In the genomic region with DNA sequence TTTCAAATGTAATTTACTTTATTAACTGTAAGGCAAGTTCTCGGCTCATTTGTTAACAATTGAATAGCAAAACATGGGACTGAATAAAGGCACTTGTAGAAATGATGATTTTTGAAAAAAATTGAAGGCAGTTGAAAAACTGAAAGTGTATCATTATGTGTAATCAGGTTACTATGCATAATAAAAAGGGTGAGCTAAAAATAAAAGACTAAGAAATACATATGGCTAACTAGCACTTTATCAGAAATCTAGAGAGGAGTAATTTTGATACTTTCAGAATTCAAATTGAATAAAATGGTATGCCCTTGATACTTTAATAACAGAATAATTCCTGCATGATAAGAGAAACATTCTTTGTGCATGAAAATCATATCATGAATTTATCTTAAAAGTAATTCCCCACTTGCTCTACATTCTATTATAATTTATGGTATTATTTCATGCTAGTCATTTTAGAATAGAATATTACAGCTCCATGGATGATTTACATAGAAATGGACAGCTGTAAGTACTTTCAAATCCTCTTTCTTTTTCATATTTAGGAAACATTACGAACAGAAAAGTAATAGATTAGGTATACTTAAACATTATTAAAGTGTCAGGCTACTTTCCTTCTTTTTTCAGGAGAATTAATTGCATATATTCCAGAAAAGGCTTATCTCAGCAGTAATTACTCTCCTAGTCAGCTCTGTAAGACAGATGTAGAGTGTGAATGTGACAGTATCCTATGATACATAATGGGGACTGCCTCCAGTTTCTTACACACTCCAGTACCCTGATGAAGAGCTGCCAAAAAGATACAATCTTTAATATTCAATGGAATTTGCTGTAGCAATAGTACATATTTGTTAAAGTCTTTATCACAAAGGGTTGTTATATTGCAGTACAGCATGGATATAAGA, we compare ENCODE assay signal across 14 cellular contexts.
A peak's percentile ranks its signal among the peaks of the same experiment; 100 is the strongest.
DNase-seq lines count a peak whose midpoint lies in the region; ATAC-seq lines count a peak whose summit lies in the region.
"Had no signal": no experiment of that assay in that cellular context is flagged by ENCODE, and none has a peak within 500 bp of the region (broad histone marks: within the 10 kb centered on the region; RNA-seq: fewer than 3 reads in every experiment).

No MANE protein-coding gene starts in this region.

- H3K27ac ChIP-seq in neuronal stem cell (replicated peaks; ENCODE audit: low read length) = no peak overlapping the region
- H3K27ac ChIP-seq: colonic mucosa, vagina had no signal

- H2BK120ac ChIP-seq in neuronal stem cell (ENCODE audit: low read depth, low read length) = no peak overlapping the region

- H3K18ac ChIP-seq in neuronal stem cell (ENCODE audit: low read length) = no peak overlapping the region

- no peak overlapping the region for H3K4ac ChIP-seq in neuronal stem cell (ENCODE audit: low read length)

- no CpG with 5 or more reads among the region's 2 CpGs for WGBS in neuronal stem cell (ENCODE audit: extremely low coverage in 2 of 2, insufficient read length in 2 of 2, insufficient replicate concordance in 1 of 2), 2 donors

- H2AFZ ChIP-seq in neuronal stem cell (ENCODE audit: low read length) = no peak overlapping the region

- no peaks in the 10 kb centered on the region for H3K4me1 ChIP-seq in neuronal stem cell (ENCODE audit: control insufficient read depth in 2 of 2, insufficient read depth in 1 of 2, low read depth in 1 of 2, low read length in 2 of 2)
- H3K4me1 ChIP-seq: colonic mucosa, vagina had no signal

- ATAC-seq in GM18517 (IDR thresholded peaks at IDR 0.05; ENCODE audit: unreplicated experiment) (peak; percentile 70), GM19467 (IDR thresholded peaks at IDR 0.05; ENCODE audit: unreplicated experiment) (peak; percentile 72), HG02840 (IDR thresholded peaks at IDR 0.05; ENCODE audit: low FRiP score, unreplicated experiment) (peak; percentile 72), HG03571 (IDR thresholded peaks at IDR 0.05; ENCODE audit: unreplicated experiment) (peak; percentile 64)
- ATAC-seq: HCT116, T-helper 17 cell had no signal

- H2BK15ac ChIP-seq in neuronal stem cell (ENCODE audit: low read length) = no peak overlapping the region

- no peaks in the 10 kb centered on the region for H3K79me1 ChIP-seq in neuronal stem cell (ENCODE audit: low read depth, low read length)

- H3K14ac ChIP-seq in neuronal stem cell (ENCODE audit: low read length) = no peak overlapping the region

- DNase-seq in ecto neural progenitor cell (ENCODE audit: low spot score) (no peak), globus pallidus (ENCODE audit: low spot score) (no peak), neuronal stem cell (ENCODE audit: low spot score) (no peak), NCI-H526 treated with DMSO at 0.1 percent for 48 hours (lab: John Stamatoyannopoulos, UW) (no peak)
- DNase-seq: activated CD4-positive, CD25-positive, alpha-beta regulatory T cell; colonic mucosa; NCI-H1048; T-helper 17 cell had no signal

- no peak overlapping the region for H4K8ac ChIP-seq in neuronal stem cell (ENCODE audit: low read depth, low read length)

- H2BK5ac ChIP-seq in neuronal stem cell (ENCODE audit: low read length) = no peak overlapping the region

- no peak overlapping the region for H2AK5ac ChIP-seq in neuronal stem cell (ENCODE audit: low read depth, low read length)

- no peaks in the 10 kb centered on the region for H3K9me3 ChIP-seq in neuronal stem cell (replicated peaks in 1 of 2; ENCODE audit: control insufficient read depth in 2 of 2, insufficient read depth in 1 of 2, low read depth in 1 of 2, low read length in 2 of 2)
- H3K9me3 ChIP-seq: colonic mucosa, vagina had no signal

- no peak overlapping the region for H3K23ac ChIP-seq in neuronal stem cell (ENCODE audit: low read depth, low read length, poor library complexity)

- H3K27me3 ChIP-seq in neuronal stem cell (ENCODE audit: control insufficient read depth in 3 of 3, insufficient read depth in 3 of 3, low read depth in 1 of 3, low read length in 3 of 3) = no peaks in the 10 kb centered on the region
- H3K27me3 ChIP-seq: colonic mucosa, vagina had no signal

- H3K4me2 ChIP-seq in neuronal stem cell (ENCODE audit: insufficient read depth, low read length, poor library complexity, severe bottlenecking) = no peak overlapping the region

- no peaks in the 10 kb centered on the region for H3K36me3 ChIP-seq in neuronal stem cell (replicated peaks in 1 of 2; ENCODE audit: control insufficient read depth in 2 of 2, insufficient read depth in 2 of 2, low read length in 2 of 2)
- H3K36me3 ChIP-seq: colonic mucosa, vagina had no signal

- no peak overlapping the region for H3K9ac ChIP-seq in neuronal stem cell (ENCODE audit: low read depth, low read length, poor library complexity)

- no peak overlapping the region for H2BK12ac ChIP-seq in neuronal stem cell (ENCODE audit: low read length)

- no peak overlapping the region for H4K91ac ChIP-seq in neuronal stem cell (ENCODE audit: low read depth, low read length, poor library complexity)

- H3K4me3 ChIP-seq in neuronal stem cell (ENCODE audit: low read length in 2 of 2) = no peak overlapping the region
- H3K4me3 ChIP-seq: colonic mucosa, vagina had no signal
